8 cellular contexts compared by ENCODE assay signal in genomic region chr1:155250633-155251449, GRCh38. TPM values are rescaled to one million over a fixed set of nuclear protein-coding genes. Genes with fewer than 3 reads are reported as not detected.
A peak's percentile ranks its signal among the peaks of the same experiment; 100 is the strongest.
DNase-seq lines count a peak whose midpoint lies in the region; TF ChIP-seq lines count a peak whose summit lies in the region.

No MANE protein-coding gene starts in this region.

- no peak for TF ChIP-seq POLR2A in stomach (IDR thresholded peaks at IDR 0.05)

- peak; percentile 90 for TF ChIP-seq RAD21 in neural cell (conservative IDR thresholded peaks at IDR 0.05)

- peak overlapping the region; percentile 58 for H3K4me3 Mint-ChIP-seq in activated T-helper 2 cell treated with anti-CD3 and anti-CD28 coated beads, Interferon-gamma antibody, Interleukin-2, Interleukin-4, amounts not matched to agents 10 μg/mL and 5 μg/mL and 100 μg/mL, durations not matched to agents 14 hours and 24 hours and 36 hours (ENCODE audit: low read depth)

- peaks cover 7% of the 10 kb centered on the region; the same call in 1 of the 2 replicates for H3K4me1 ChIP-seq in GM23248 (ENCODE audit: insufficient read depth)
- peaks cover 30 to 38% (median 35%) of the 10 kb centered on the region in 4 donors for H3K4me1 ChIP-seq in stomach

- no peak overlapping the region for H3K27ac Mint-ChIP-seq in activated T-helper 2 cell treated with anti-CD3 and anti-CD28 coated beads, Interferon-gamma antibody, Interleukin-2, Interleukin-4, amounts not matched to agents 10 μg/mL and 5 μg/mL and 100 μg/mL, durations not matched to agents 14 hours and 24 hours and 36 hours

- H4K20me1 ChIP-seq in GM23248 (ENCODE audit: insufficient read depth) (no peaks in the 10 kb centered on the region), neural cell (ENCODE audit: insufficient read depth) (no peaks in the 10 kb centered on the region)

- no peak overlapping the region for H3K4me3 ChIP-seq in GM23248
- H3K4me3 ChIP-seq in LNCaP clone FGC (ENCODE audit: low read depth, low read length): no peak overlapping the region
- no peak overlapping the region for H3K4me3 ChIP-seq in fibroblast of pulmonary artery (replicated peaks; ENCODE audit: low read depth, low read length)
- no peak overlapping the region for H3K4me3 ChIP-seq in neural cell (ENCODE audit: low read length)
- H3K4me3 ChIP-seq in stomach: peak overlapping the region; percentile 11 to 37 (median 32)

- H3K4me2 ChIP-seq in GM23248 (ENCODE audit: unreplicated experiment) (no peak overlapping the region), neural cell (ENCODE audit: low read length) (no peak overlapping the region)

- H3K27me3 ChIP-seq in GM23248 (replicated peaks; ENCODE audit: insufficient read depth) (no peaks in the 10 kb centered on the region), neural cell (ENCODE audit: insufficient read depth, low read depth, low read length) (no peaks in the 10 kb centered on the region), stomach (no peaks in the 10 kb centered on the region)

- H3K36me3 Mint-ChIP-seq in activated T-helper 2 cell treated with anti-CD3 and anti-CD28 coated beads, Interferon-gamma antibody, Interleukin-2, Interleukin-4, amounts not matched to agents 10 μg/mL and 5 μg/mL and 100 μg/mL, durations not matched to agents 14 hours and 24 hours and 36 hours (ENCODE audit: low read depth): peaks cover 20% of the 10 kb centered on the region

- intact Hi-C loops in activated T-helper 2 cell treated with anti-CD3 and anti-CD28 coated beads, Interferon-gamma antibody, Interleukin-2, Interleukin-4, amounts not matched to agents 10 μg/mL and 5 μg/mL and 100 μg/mL, durations not matched to agents 14 hours and 24 hours and 36 hours (cut with micrococcal nuclease): loop anchor here (1.0 to 5.0 kb wide), 2 partner anchors 71 to 341 kb away; no protein-coding TSS in a partner anchor
- intact Hi-C loops in stomach (cut with DNase I; ENCODE audit: low total_unique reads): loop anchor here (10.0 kb wide), 1 partner anchor 344 kb away; no protein-coding TSS in a partner anchor

- H3K9me3 Mint-ChIP-seq in activated T-helper 2 cell treated with anti-CD3 and anti-CD28 coated beads, Interferon-gamma antibody, Interleukin-2, Interleukin-4, amounts not matched to agents 10 μg/mL and 5 μg/mL and 100 μg/mL, durations not matched to agents 14 hours and 24 hours and 36 hours: no peaks in the 10 kb centered on the region

- no peaks in the 10 kb centered on the region for H3K27me3 Mint-ChIP-seq in activated T-helper 2 cell treated with anti-CD3 and anti-CD28 coated beads, Interferon-gamma antibody, Interleukin-2, Interleukin-4, amounts not matched to agents 10 μg/mL and 5 μg/mL and 100 μg/mL, durations not matched to agents 14 hours and 24 hours and 36 hours (ENCODE audit: low read depth)

- CTCF ChIA-PET in RWPE1 (lab: Yijun Ruan, JAX): interaction anchor here (0.5 to 3.7 kb wide), 32 partner anchors 8 to 479 kb away, joined by 3 to 34 read pairs (median 4); partner anchors contain the start of genes CLK2, FDPS, HCN3 and RUSC1

- H3K79me2 ChIP-seq in GM23248 (ENCODE audit: insufficient read depth) (peaks cover 23% of the 10 kb centered on the region), neural cell (replicated peaks; ENCODE audit: insufficient read depth, low read length) (peaks cover 8% of the 10 kb centered on the region)

- peak; percentile 100 for TF ChIP-seq CTCF in LNCaP clone FGC (IDR thresholded peaks at IDR 0.05; ENCODE audit: control insufficient read depth, extremely low read depth, insufficient read depth)
- TF ChIP-seq CTCF in RWPE1 (conservative IDR thresholded peaks at IDR 0.05; ENCODE audit: low read depth): peak; percentile 98
- TF ChIP-seq CTCF in fibroblast of pulmonary artery (IDR thresholded peaks at IDR 0.05; ENCODE audit: low read length, missing control alignments): no peak
- TF ChIP-seq CTCF in neural cell (IDR thresholded peaks at IDR 0.05; ENCODE audit: poor library complexity, severe bottlenecking): peak; percentile 99
- TF ChIP-seq CTCF in stomach (IDR thresholded peaks at IDR 0.05): peak in 6 of 7 experiments; percentile 58 to 99 (median 98)

- H3K27ac ChIP-seq in GM23248: no peak overlapping the region
- H3K27ac ChIP-seq in RWPE1: peak overlapping the region; percentile 63
- H3K27ac ChIP-seq in neural cell (ENCODE audit: low read length): no peak overlapping the region
- H3K27ac ChIP-seq in stomach: peak overlapping the region in 4 of 5 donors; percentile 17 to 79 (median 46)

- H3F3A ChIP-seq in GM23248 (ENCODE audit: insufficient read depth) (peaks cover 3% of the 10 kb centered on the region; the same call in 1 of the 2 replicates), neural cell (ENCODE audit: insufficient read depth, low read length, poor library complexity, severe bottlenecking) (no peaks in the 10 kb centered on the region)

- TF ChIP-seq EP300 in neural cell (conservative IDR thresholded peaks at IDR 0.05; ENCODE audit: poor library complexity, severe bottlenecking) (no peak), stomach (IDR thresholded peaks at IDR 0.05) (no peak)

- POLR2A ChIA-PET in RWPE1 (lab: Yijun Ruan, JAX; ENCODE audit: low non-redundant PET): interaction anchor here (0.5 kb wide), 1 partner anchor 896 kb away, joined by 3 read pairs; no protein-coding TSS in a partner anchor

- 0 out of 2 replicates have a peak overlapping the region, but pooled peaks have one; percentile 26 for H3K9ac ChIP-seq in GM23248
- H3K9ac ChIP-seq in neural cell (ENCODE audit: low read length): peak overlapping the region; percentile 9

- peaks cover 23% of the 10 kb centered on the region for H3K4me1 Mint-ChIP-seq in activated T-helper 2 cell treated with anti-CD3 and anti-CD28 coated beads, Interferon-gamma antibody, Interleukin-2, Interleukin-4, amounts not matched to agents 10 μg/mL and 5 μg/mL and 100 μg/mL, durations not matched to agents 14 hours and 24 hours and 36 hours (ENCODE audit: low read depth)

- 18 to 28% methylated on average over 22 of the region's 23 CpGs for WGBS in GM23248 (ENCODE audit: low coverage in 1 of 2, low lambda C conversion rate in 2 of 2, missing lambda C conversion rate in 2 of 2), 2 experiments
- WGBS in stomach, 5 donors: 15 to 23% (median 19%) methylated on average over 13 to 23 of the region's 23 CpGs

- in situ Hi-C loops in GM23248 (cut with MboI): no loop called here

- H2AFZ ChIP-seq in GM23248 (peak overlapping the region; percentile 68), neural cell (ENCODE audit: low read depth, low read length) (no peak overlapping the region)

- H3K36me3 ChIP-seq in GM23248 (ENCODE audit: low read depth) (no peaks in the 10 kb centered on the region), neural cell (ENCODE audit: insufficient read depth, low read length) (no peaks in the 10 kb centered on the region), stomach (peaks cover 10 to 24% (median 20%) of the 10 kb centered on the region in 4 donors)

- no peaks in the 10 kb centered on the region for H3K9me2 ChIP-seq in GM23248 (ENCODE audit: insufficient read depth)
- no peaks in the 10 kb centered on the region for H3K9me2 ChIP-seq in neural cell (ENCODE audit: insufficient read depth, low read length)

- no peaks in the 10 kb centered on the region for H3K9me3 ChIP-seq in GM23248 (ENCODE audit: low read depth)
- H3K9me3 ChIP-seq in neural cell (ENCODE audit: low read length): no peaks in the 10 kb centered on the region
- H3K9me3 ChIP-seq in stomach: no peaks in the 10 kb centered on the region

- peak; percentile 97 for DNase-seq in ELF-1 (ENCODE audit: low read depth, low spot score)
- peak; percentile 95 for DNase-seq in GM23248
- DNase-seq in LNCaP clone FGC (ENCODE audit: low read depth): no peak
- peak; percentile 94 for DNase-seq in RWPE1 (ENCODE audit: low spot score)
- peak; percentile 91 for DNase-seq in activated T-helper 2 cell treated with anti-CD3 and anti-CD28 coated beads, Interferon-gamma antibody, Interleukin-2, Interleukin-4, amounts not matched to agents 10 μg/mL and 5 μg/mL and 100 μg/mL, durations not matched to agents 14 hours and 24 hours and 36 hours (ENCODE audit: low spot score)
- DNase-seq in fibroblast of pulmonary artery (ENCODE audit: low read depth): peak; percentile 92
- DNase-seq in stomach: peak; percentile 94

RNA-seq across cellular contexts. Expression of gene ENTREP3, which starts 4.4 kb away (rescaled TPM):
- total RNA-seq in GM23248 (2014; rRNA removed; shearing (Covaris generic)): 6.4 and 8.0 TPM in 2 replicates
- polyA plus RNA-seq in GM23248 (2016; fragmentation: Nextera tagmentation; extraction: Ambion mirVana) (8.0 TPM in 2 replicates), neural cell (9.8 and 11.1 TPM in 2 replicates), stomach (10 to 100 TPM in 2 of 3 donors, 1 to 10 TPM in 1; 9.7 to 20.5 (median 11.6) TPM)
- total RNA-seq in activated T-helper 2 cell treated with anti-CD3 and anti-CD28 coated beads, Interferon-gamma antibody, Interleukin-2, Interleukin-4, amounts not matched to agents 10 μg/mL and 5 μg/mL and 100 μg/mL, durations not matched to agents 14 hours and 24 hours and 36 hours: 42.5 and 45.5 TPM in 2 replicates
- polyA minus RNA-seq in neural cell: 8.0 and 8.6 TPM in 2 replicates
- total RNA-seq in stomach: 10 to 100 TPM in 4 of 5 donors, 1 to 10 TPM in 1; 2.8 to 77.9 (median 19.6) TPM

RNA-seq across cellular contexts. Expression of gene SCAMP3, which starts 11.3 kb away (rescaled TPM):
- 53.6 and 80.5 TPM in 2 replicates for total RNA-seq in GM23248 (2014; rRNA removed; shearing (Covaris generic))
- polyA plus RNA-seq in GM23248 (2016; fragmentation: Nextera tagmentation; extraction: Ambion mirVana): 135 and 141 TPM in 2 replicates
- 113 and 123 TPM in 2 replicates for total RNA-seq in activated T-helper 2 cell treated with anti-CD3 and anti-CD28 coated beads, Interferon-gamma antibody, Interleukin-2, Interleukin-4, amounts not matched to agents 10 μg/mL and 5 μg/mL and 100 μg/mL, durations not matched to agents 14 hours and 24 hours and 36 hours
- 34.6 and 50.0 TPM in 2 replicates for polyA plus RNA-seq in neural cell
- 26.3 and 29.4 TPM in 2 replicates for polyA minus RNA-seq in neural cell
- total RNA-seq in stomach: 10 to 100 TPM in 4 of 5 donors, 1 to 10 TPM in 1; 7.0 to 32.6 (median 24.1) TPM
- polyA plus RNA-seq in stomach: 10 to 100 TPM; 25.8 to 48.4 (median 45.4) TPM

RNA-seq across cellular contexts. Expression of gene CLK2, which starts 22.5 kb away (rescaled TPM):
- 16.8 and 24.0 TPM in 2 replicates for total RNA-seq in GM23248 (2014; rRNA removed; shearing (Covaris generic))
- polyA plus RNA-seq in GM23248 (2016; fragmentation: Nextera tagmentation; extraction: Ambion mirVana) (10.2 and 10.4 TPM in 2 replicates), neural cell (44.4 and 57.7 TPM in 2 replicates), stomach (10 to 100 TPM; 16.0 to 46.4 (median 17.0) TPM)
- total RNA-seq in activated T-helper 2 cell treated with anti-CD3 and anti-CD28 coated beads, Interferon-gamma antibody, Interleukin-2, Interleukin-4, amounts not matched to agents 10 μg/mL and 5 μg/mL and 100 μg/mL, durations not matched to agents 14 hours and 24 hours and 36 hours: 95.7 and 96.8 TPM in 2 replicates
- 35.1 and 39.0 TPM in 2 replicates for polyA minus RNA-seq in neural cell
- 10 to 100 TPM; 29.7 to 77.6 (median 53.6) TPM for total RNA-seq in stomach

RNA-seq across cellular contexts. Expression of gene HCN3, which starts 26.4 kb away (rescaled TPM):
- 0.76 and 1.4 TPM in 2 replicates for total RNA-seq in GM23248 (2014; rRNA removed; shearing (Covaris generic))
- polyA plus RNA-seq in GM23248 (2016; fragmentation: Nextera tagmentation; extraction: Ambion mirVana) (1.6 and 1.9 TPM in 2 replicates), neural cell (53.2 and 53.4 TPM in 2 replicates), stomach (1 to 10 TPM in 2 of 3 donors, under 1 TPM in 1; 0.46 to 3.1 (median 1.1) TPM)
- 4.8 and 5.4 TPM in 2 replicates for total RNA-seq in activated T-helper 2 cell treated with anti-CD3 and anti-CD28 coated beads, Interferon-gamma antibody, Interleukin-2, Interleukin-4, amounts not matched to agents 10 μg/mL and 5 μg/mL and 100 μg/mL, durations not matched to agents 14 hours and 24 hours and 36 hours
- 27.2 and 28.7 TPM in 2 replicates for polyA minus RNA-seq in neural cell
- 10 to 100 TPM in 1 of 5 donors, 1 to 10 TPM in 4; 1.1 to 13.6 (median 2.7) TPM for total RNA-seq in stomach

RNA-seq across cellular contexts. Expression of gene MTX1, which starts 42.3 kb away (rescaled TPM):
- total RNA-seq in GM23248 (2014; rRNA removed; shearing (Covaris generic)): 39.6 and 61.4 TPM in 2 replicates
- polyA plus RNA-seq in GM23248 (2016; fragmentation: Nextera tagmentation; extraction: Ambion mirVana): 69.2 and 78.6 TPM in 2 replicates
- total RNA-seq in activated T-helper 2 cell treated with anti-CD3 and anti-CD28 coated beads, Interferon-gamma antibody, Interleukin-2, Interleukin-4, amounts not matched to agents 10 μg/mL and 5 μg/mL and 100 μg/mL, durations not matched to agents 14 hours and 24 hours and 36 hours: 58.6 and 64.0 TPM in 2 replicates
- 48.0 and 55.0 TPM in 2 replicates for polyA plus RNA-seq in neural cell
- 19.6 and 23.1 TPM in 2 replicates for polyA minus RNA-seq in neural cell
- 10 to 100 TPM in 4 of 5 donors, 1 to 10 TPM in 1; 1.2 to 54.9 (median 25.2) TPM for total RNA-seq in stomach
- polyA plus RNA-seq in stomach: 10 to 100 TPM; 48.3 to 71.1 (median 58.2) TPM

Comparison
In these comparisons a context has a peak if more than half of its experiments do, and no peak if none do; other contexts are left out.
1. H3K27ac ChIP-seq: peak in RWPE1 (single experiment) and stomach (4 of 5); none in GM23248 (single experiment) and neural cell (single experiment).
2. H3K4me3 ChIP-seq: peak in stomach (4 of 4); none in GM23248 (single experiment), LNCaP clone FGC (single experiment), fibroblast of pulmonary artery (single experiment) and neural cell (single experiment).